ENCODE assay signal across 9 cellular contexts in the genomic region with DNA sequence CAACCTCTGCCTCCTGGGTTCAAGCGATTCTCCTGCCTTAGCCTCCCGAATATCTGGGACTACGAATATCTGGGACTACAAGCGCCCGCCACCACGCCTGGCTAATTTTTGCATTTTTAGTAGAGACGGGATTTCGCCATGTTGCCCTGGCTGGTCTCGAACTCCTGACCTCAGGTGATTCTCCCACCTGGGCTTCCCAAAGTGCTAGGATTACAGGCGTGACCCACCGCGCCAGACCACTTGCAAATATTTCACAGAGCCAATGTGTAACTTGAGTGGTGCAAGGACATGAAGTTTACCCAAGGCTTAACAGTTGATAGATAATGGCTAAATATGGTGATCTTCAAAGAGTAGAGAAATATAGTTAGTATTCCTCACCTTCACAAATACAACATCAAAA. TPM values are rescaled to one million over a fixed set of nuclear protein-coding genes. Genes with fewer than 3 reads are reported as not detected.
DNase-seq lines count a peak whose midpoint lies in the region; ATAC-seq, FAIRE-seq and TF ChIP-seq lines count a peak whose summit lies in the region.
"Had no signal": no experiment of that assay in that cellular context is flagged by ENCODE, and none has a peak within 500 bp of the region (broad histone marks: within the 10 kb centered on the region; RNA-seq: fewer than 3 reads in every experiment).

No MANE protein-coding gene starts in this region.

- peak overlapping the region; percentile 91 for H3K9ac ChIP-seq in Loucy (ENCODE audit: low read depth, low read length, poor library complexity, severe bottlenecking)

- no peak for TF ChIP-seq CTCF in Loucy (conservative IDR thresholded peaks at IDR 0.05; ENCODE audit: low read length)
- TF ChIP-seq CTCF in brain (conservative IDR thresholded peaks at IDR 0.05), result no peak
- no peak for TF ChIP-seq CTCF in pancreas (IDR thresholded peaks at IDR 0.05)
- no peak for TF ChIP-seq CTCF in CD14-positive monocyte (IDR thresholded peaks at IDR 0.05)

- DNase-seq in CD8-positive, alpha-beta memory T cell, result no peak
- DNase-seq in pancreas (no peak), CD14-positive monocyte (ENCODE audit: low spot score) (no peak), HPDE6-E6E7 (ENCODE audit: extremely low spot score) (no peak), GM03348 (ENCODE audit: low spot score) (no peak)
- DNase-seq: T1000 had no signal

- intact Hi-C loops in pancreas (cut with DNase I), result no loop called here
- intact Hi-C loops in CD14-positive monocyte (cut with micrococcal nuclease), result no loop called here

- H3K9me2 ChIP-seq in Loucy (replicated peaks; ENCODE audit: low read depth, low read length), result no peaks in the 10 kb centered on the region

- no peaks in the 10 kb centered on the region for H3K27me3 ChIP-seq in CD8-positive, alpha-beta memory T cell (ENCODE audit: insufficient read depth, low read length, poor library complexity, severe bottlenecking)
- no peaks in the 10 kb centered on the region for H3K27me3 ChIP-seq in Loucy (ENCODE audit: insufficient read depth, low read length, poor library complexity, severe bottlenecking)
- H3K27me3 ChIP-seq in pancreas, result no peaks in the 10 kb centered on the region

- H4K20me1 ChIP-seq in Loucy (ENCODE audit: insufficient read depth, low read length, poor library complexity, severe bottlenecking), result no peaks in the 10 kb centered on the region

- H3K27ac Mint-ChIP-seq in CD8-positive, alpha-beta memory T cell, result peak overlapping the region; percentile 8 to 99 (median 84)
- peak overlapping the region in 2 of 5 experiments; percentile 2 to 74 for H3K27ac Mint-ChIP-seq in brain
- peak overlapping the region in 1 of 7 donors; percentile 30 for H3K27ac Mint-ChIP-seq in CD14-positive monocyte

- peak overlapping the region; percentile 97 for H3K4me2 ChIP-seq in Loucy (ENCODE audit: low read depth, low read length, poor library complexity, severe bottlenecking)

- peaks cover 18% of the 10 kb centered on the region for H3K4me1 ChIP-seq in CD8-positive, alpha-beta memory T cell (ENCODE audit: insufficient read depth, low read length)
- peaks cover 19% of the 10 kb centered on the region for H3K4me1 ChIP-seq in Loucy (ENCODE audit: insufficient read depth, low read length, poor library complexity, severe bottlenecking)
- peaks cover 4 to 15% (median 5%) of the 10 kb centered on the region in 3 donors for H3K4me1 ChIP-seq in pancreas

- H3K27ac ChIP-seq in CD8-positive, alpha-beta memory T cell (ENCODE audit: low read depth, low read length), result peak overlapping the region; percentile 89
- H3K27ac ChIP-seq in pancreas, result peak overlapping the region in 1 of 4 donors; percentile 99

- 59 to 80% methylated on average over 12 of the region's 12 CpGs for WGBS in pancreas, 2 donors

- no peak for FAIRE-seq in pancreas (lab: Jason Lieb, UNC)

- H3K4me3 Mint-ChIP-seq in CD8-positive, alpha-beta memory T cell, result peak overlapping the region; percentile 30 to 97 (median 91)
- H3K4me3 Mint-ChIP-seq in brain (peak overlapping the region in 4 of 5 experiments; percentile 64 to 84 (median 74)), CD14-positive monocyte (peak overlapping the region in 1 of 2 donors; percentile 94)

- H3K9me3 ChIP-seq in CD8-positive, alpha-beta memory T cell (ENCODE audit: low read length), result no peaks in the 10 kb centered on the region
- H3K9me3 ChIP-seq in Loucy (ENCODE audit: insufficient read depth, low read depth, low read length) (no peaks in the 10 kb centered on the region), pancreas (no peaks in the 10 kb centered on the region)

- POLR2A ChIA-PET in CD8-positive, alpha-beta memory T cell (lab: Charles Lee), result no interaction called here

- H3F3A ChIP-seq in Loucy (ENCODE audit: low read depth), result peaks cover 3% of the 10 kb centered on the region; the same call in 1 of the 2 replicates

- H3K4me1 Mint-ChIP-seq in CD8-positive, alpha-beta memory T cell, result peaks cover 26 to 51% (median 31%) of the 10 kb centered on the region in 3 donors
- peaks cover 31% of the 10 kb centered on the region for H3K4me1 Mint-ChIP-seq in brain
- H3K4me1 Mint-ChIP-seq in CD14-positive monocyte, result peaks cover 14% of the 10 kb centered on the region

- no peak overlapping the region for H2AFZ ChIP-seq in Loucy (ENCODE audit: low read length)

- H3K9me3 Mint-ChIP-seq in CD8-positive, alpha-beta memory T cell, result no peaks in the 10 kb centered on the region
- H3K9me3 Mint-ChIP-seq in brain (no peaks in the 10 kb centered on the region), CD14-positive monocyte (no peaks in the 10 kb centered on the region)

- CTCF ChIA-PET in CD8-positive, alpha-beta memory T cell (lab: Charles Lee), result no interaction called here

- no peaks in the 10 kb centered on the region for H3K36me3 ChIP-seq in CD8-positive, alpha-beta memory T cell (ENCODE audit: insufficient read depth, low read length)
- H3K36me3 ChIP-seq in Loucy (ENCODE audit: insufficient read depth, low read length), result no peaks in the 10 kb centered on the region
- no peaks in the 10 kb centered on the region for H3K36me3 ChIP-seq in pancreas

- no peak overlapping the region for H3K4me3 ChIP-seq in CD8-positive, alpha-beta memory T cell (ENCODE audit: low read length)
- H3K4me3 ChIP-seq in Loucy (ENCODE audit: low read length, poor library complexity, severe bottlenecking) (peak overlapping the region; percentile 94), pancreas (peak overlapping the region; percentile 64 to 86 (median 80))

- ATAC-seq in pancreas, result no peak
- no peak for ATAC-seq in HG02798 (IDR thresholded peaks at IDR 0.05; ENCODE audit: poor library complexity, unreplicated experiment)

- no peaks in the 10 kb centered on the region for H3K27me3 Mint-ChIP-seq in CD8-positive, alpha-beta memory T cell
- H3K27me3 Mint-ChIP-seq in brain (peaks cover 11% of the 10 kb centered on the region), CD14-positive monocyte (ENCODE audit: low read depth in 3 of 3) (peaks cover 0 to 4% (median 0%) of the 10 kb centered on the region in 3 donors)

- H3K79me2 ChIP-seq in Loucy (ENCODE audit: insufficient read depth, low read length), result peaks cover 6% of the 10 kb centered on the region

- H3K36me3 Mint-ChIP-seq in CD8-positive, alpha-beta memory T cell, result peaks cover 0 to 11% (median 0%) of the 10 kb centered on the region in 3 donors
- H3K36me3 Mint-ChIP-seq in brain (peaks cover 19% of the 10 kb centered on the region), CD14-positive monocyte (peaks cover 12 to 17% of the 10 kb centered on the region in 2 donors)

RNA-seq across cellular contexts. Expression of gene MTIF2, which starts 14.1 kb away (rescaled TPM):
- total RNA-seq in CD8-positive, alpha-beta memory T cell, result 10 to 100 TPM; 58.3 to 58.9 TPM
- 19.5 TPM for polyA plus RNA-seq in CD8-positive, alpha-beta memory T cell
- polyA plus RNA-seq in brain (ENCODE audit: insufficient read depth, low read depth, low replicate concordance) (11.6 TPM), pancreas (10 to 100 TPM; 16.2 to 20.6 TPM), CD14-positive monocyte (10 to 100 TPM in 1 of 2 donors, 1 to 10 TPM in 1; 8.1 to 12.5 TPM)
- 10 to 100 TPM; 13.6 to 22.9 (median 16.7) TPM for total RNA-seq in pancreas

RNA-seq across cellular contexts. Expression of gene RPS27A, which starts 50.6 kb away (rescaled TPM):
- 1,000 to 10,000 TPM; 1,155 to 1,172 TPM for total RNA-seq in CD8-positive, alpha-beta memory T cell
- polyA plus RNA-seq in CD8-positive, alpha-beta memory T cell, result 3,070 TPM
- polyA plus RNA-seq in brain (ENCODE audit: insufficient read depth, low read depth, low replicate concordance) (885 TPM), pancreas (1,000 to 10,000 TPM in 1 of 2 donors, 100 to 1,000 TPM in 1; 587 to 1,369 TPM), CD14-positive monocyte (100 to 1,000 TPM; 785 to 967 TPM)
- 100 to 1,000 TPM; 501 to 776 (median 622) TPM for total RNA-seq in pancreas

RNA-seq across cellular contexts. Expression of gene CLHC1, which starts 51.0 kb away (rescaled TPM):
- total RNA-seq in CD8-positive, alpha-beta memory T cell, result 1 to 10 TPM; 8.4 to 9.8 TPM
- 1.1 TPM for polyA plus RNA-seq in CD8-positive, alpha-beta memory T cell
- polyA plus RNA-seq in brain (ENCODE audit: insufficient read depth, low read depth, low replicate concordance) (1.5 TPM), pancreas (10 to 100 TPM in 1 of 2 donors, 1 to 10 TPM in 1; 8.1 to 20.0 TPM), CD14-positive monocyte (1 to 10 TPM in 1 of 2 donors, not detected in 1; 2.4 TPM)
- 1 to 10 TPM; 2.9 to 10.0 (median 6.0) TPM for total RNA-seq in pancreas
